Comparison of ENCODE assay signal across 8 cellular contexts in genomic region chr5:175541264-175541663, GRCh38.
"Had no signal": no experiment of that assay in that cellular context is flagged by ENCODE, and none has a peak within 500 bp of the region (broad histone marks: within the 10 kb centered on the region; RNA-seq: fewer than 3 reads in every experiment).

No MANE protein-coding gene starts in this region.

- DNase-seq: GDM1, GF-D8 had no signal

- FAIRE-seq: G401.6, GM12878, GM12891, GM12892, GM18507, GM19239 had no signal

- H3K4me3 ChIP-seq: GM12878 had no signal
